ENCODE assay signal across 8 cellular contexts in genomic region chr4:30719363-30720020, GRCh38.
A peak's percentile ranks its signal among the peaks of the same experiment; 100 is the strongest.
DNase-seq lines count a peak whose midpoint lies in the region; ATAC-seq and TF ChIP-seq lines count a peak whose summit lies in the region.

No MANE protein-coding gene starts in this region.

- H3K4me2 ChIP-seq in BLaER1 treated with 17β-estradiol and CSF1 and Interleukin-3, amounts not matched to agents 10 nM and 100 nM, result peak overlapping the region; percentile 91 to 100 (median 98)

- H3K9ac ChIP-seq in BLaER1 treated with 17β-estradiol and CSF1 and Interleukin-3, amounts not matched to agents 10 nM and 100 nM, result peak overlapping the region; percentile 7 to 68 (median 57); a peak in 20 of 22 replicates
- H3K9ac ChIP-seq in mucosa of stomach (ENCODE audit: low read length), result no peak overlapping the region

- ATAC-seq in SK-N-SH treated with all-trans-retinoic acid at 6 μM for 48 hours (peak; percentile 58), HG02970 (IDR thresholded peaks at IDR 0.05; ENCODE audit: low FRiP score, unreplicated experiment) (no peak)

- peaks cover 14 to 35% (median 30%) of the 10 kb centered on the region in 10 experiments for H3K4me1 ChIP-seq in BLaER1 treated with 17β-estradiol and CSF1 and Interleukin-3, amounts not matched to agents 10 nM and 100 nM
- H3K4me1 ChIP-seq in HAP-1, result peaks cover 14% of the 10 kb centered on the region; the same call in 1 of the 2 replicates
- peaks cover 32% of the 10 kb centered on the region for H3K4me1 ChIP-seq in mucosa of stomach (ENCODE audit: control insufficient read depth, insufficient read depth, low read length)

- in situ Hi-C loops in HAP-1 (cut with MboI; ENCODE audit: low sequenced_read_pairs), result loop anchor here (5.0 to 25.0 kb wide), 2 partner anchors 323 to 593 kb away; no protein-coding TSS in a partner anchor

- H3K27ac ChIP-seq in BLaER1 treated with 17β-estradiol and CSF1 and Interleukin-3, amounts not matched to agents 10 nM and 100 nM, result no peak overlapping the region

- H3K4me3 ChIP-seq in BLaER1 treated with 17β-estradiol and CSF1 and Interleukin-3, amounts not matched to agents 10 nM and 100 nM, result peak overlapping the region; percentile 60 to 74 (median 66)
- H3K4me3 ChIP-seq in HAP-1 (peak overlapping the region; percentile 38), mucosa of stomach (ENCODE audit: low read length) (peak overlapping the region; percentile 50)

- peaks cover 40 to 52% (median 46%) of the 10 kb centered on the region in 11 experiments for H3K27me3 ChIP-seq in BLaER1 treated with 17β-estradiol and CSF1 and Interleukin-3, amounts not matched to agents 10 nM and 100 nM
- H3K27me3 ChIP-seq in HAP-1 (ENCODE audit: low read depth) (peaks cover 22% of the 10 kb centered on the region), mucosa of stomach (ENCODE audit: control insufficient read depth, insufficient read depth, low read length) (peaks cover 62% of the 10 kb centered on the region)

- H3K36me3 ChIP-seq in BLaER1 treated with 17β-estradiol and CSF1 and Interleukin-3, amounts not matched to agents 10 nM and 100 nM, result no peaks in the 10 kb centered on the region
- H3K36me3 ChIP-seq in HAP-1 (replicated peaks), result no peaks in the 10 kb centered on the region
- H3K36me3 ChIP-seq in mucosa of stomach (ENCODE audit: control insufficient read depth, insufficient read depth, low read length), result no peaks in the 10 kb centered on the region

- DNase-seq in HAP-1 (ENCODE audit: low spot score in 2 of 2) (peak; percentile 59 to 73), fibroblast of gingiva (ENCODE audit: low read depth) (peak; percentile 46), activated gamma-delta T cell treated with Interleukin-2 at 50 U/mL for 16 hours (no peak), NOMO-1 treated with dmso at 0.1 percent for 144 hours (lab: John Stamatoyannopoulos, UW; ENCODE audit: unreplicated experiment) (no peak)

- H4K20me1 ChIP-seq in BLaER1 treated with 17β-estradiol and CSF1 and Interleukin-3, amounts not matched to agents 10 nM and 100 nM, result peaks cover 0 to 15% (median 6%) of the 10 kb centered on the region in 11 experiments; a peak in 8 of 22 replicates

- peaks cover 7 to 22% (median 19%) of the 10 kb centered on the region in 11 experiments; a peak in 18 of 22 replicates for H3K9me3 ChIP-seq in BLaER1 treated with 17β-estradiol and CSF1 and Interleukin-3, amounts not matched to agents 10 nM and 100 nM (replicated peaks in 1 of 11)
- H3K9me3 ChIP-seq in HAP-1, result no peaks in the 10 kb centered on the region
- no peaks in the 10 kb centered on the region for H3K9me3 ChIP-seq in mucosa of stomach (ENCODE audit: control insufficient read depth, low read length)

TF ChIP-seq in SK-N-SH treated with all-trans-retinoic acid at 6 μM for 48 hours, 23 proteins besides CTCF, POLR2A, EP300 and RAD21:
- TF ChIP-seq ZNF565 (CRISPR knock-in tag; conservative IDR thresholded peaks at IDR 0.05; ENCODE audit: low read depth), result no peak

Comparison
In these comparisons a context has a peak if more than half of its experiments do, and no peak if none do; other contexts are left out.
1. DNase-seq: peak in HAP-1 (2 of 2) and fibroblast of gingiva (single experiment); none in activated gamma-delta T cell treated with Interleukin-2 at 50 U/mL for 16 hours (single experiment) and NOMO-1 treated with dmso at 0.1 percent for 144 hours (single experiment).
2. Peak in every context shown above with its lines, with median percentiles within 50 percentile points of each other: H3K4me3 ChIP-seq.